In the genomic region with DNA sequence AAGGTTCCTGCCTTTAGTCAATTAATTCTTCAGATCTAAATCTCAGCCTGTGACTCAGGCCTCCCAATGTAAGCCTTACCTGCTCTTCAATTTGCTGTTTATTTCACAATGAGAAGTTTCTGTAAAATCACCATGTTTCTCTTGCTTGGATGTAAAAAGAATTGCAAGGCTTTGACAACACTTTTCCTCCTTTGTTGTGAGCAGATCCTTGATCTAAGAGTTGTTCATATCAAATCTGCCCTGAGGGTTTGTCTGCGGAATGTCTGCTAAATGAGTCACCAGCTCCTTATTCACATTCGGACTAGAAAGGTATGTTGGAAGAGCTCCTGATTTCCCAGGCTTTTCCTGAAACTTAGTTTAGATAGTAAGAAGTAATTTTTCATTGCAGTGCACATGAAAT, we compare ENCODE assay signal across 12 cellular contexts.
A peak's percentile ranks its signal among the peaks of the same experiment; 100 is the strongest.
DNase-seq lines count a peak whose midpoint lies in the region; ATAC-seq, FAIRE-seq and TF ChIP-seq lines count a peak whose summit lies in the region.
"Had no signal": no experiment of that assay in that cellular context is flagged by ENCODE, and none has a peak within 500 bp of the region (broad histone marks: within the 10 kb centered on the region; RNA-seq: fewer than 3 reads in every experiment).

No MANE protein-coding gene starts in this region.

- in situ Hi-C loops in Caki2 (cut with HindIII; ENCODE audit: low pct_unique_long_range_greater_than_20kb, low sequenced_read_pairs): no loop called here

- H3K27me3 ChIP-seq in H1 (replicated peaks in 1 of 4; ENCODE audit: control insufficient read depth in 3 of 4, extremely low read depth in 1 of 4, insufficient read depth in 3 of 4, low read length in 3 of 4): no peaks in the 10 kb centered on the region
- H3K27me3 ChIP-seq: dorsolateral prefrontal cortex had no signal

- no peak overlapping the region for H2BK12ac ChIP-seq in H1 (ENCODE audit: low read depth, low read length)

- no peaks in the 10 kb centered on the region for H4K20me1 ChIP-seq in H1 (replicated peaks in 1 of 2; ENCODE audit: control insufficient read depth in 1 of 2, insufficient read depth in 2 of 2, low read length in 2 of 2)

- no peak overlapping the region for H2BK120ac ChIP-seq in H1 (replicated peaks; ENCODE audit: low read depth, low read length)

- peak overlapping the region; percentile 70; the same call in 1 of the 2 replicates for H2AFZ ChIP-seq in H1 (ENCODE audit: low read length)

- H3K23ac ChIP-seq in H1 (ENCODE audit: insufficient read length): no peak overlapping the region

- no peak overlapping the region for H2BK15ac ChIP-seq in H1 (ENCODE audit: low read length)

- H3K4me3 ChIP-seq in H1 (ENCODE audit: extremely low read depth in 1 of 4, insufficient read depth in 2 of 4, low read depth in 3 of 4, low read length in 4 of 4) (no peak overlapping the region), mesodermal cell (ENCODE audit: extremely low read depth, insufficient read depth, low read length, poor library complexity, severe bottlenecking) (no peak overlapping the region)
- H3K4me3 ChIP-seq: dorsolateral prefrontal cortex had no signal

- no peak overlapping the region for H4K5ac ChIP-seq in H1 (ENCODE audit: insufficient read length, low read depth, low read length)

- POLR2A ChIA-PET in H1 (lab: Charles Lee; ENCODE audit: partially characterized antibody): interaction anchor here (1.0 kb wide), 1 partner anchor 77 kb away, joined by 3 read pairs; no protein-coding TSS in a partner anchor

- no peak overlapping the region for H3K4ac ChIP-seq in H1 (replicated peaks; ENCODE audit: insufficient read length, low read depth, low read length)

- no peaks in the 10 kb centered on the region; the same call in 1 of the 2 replicates for H3K23me2 ChIP-seq in H1 (ENCODE audit: low read depth, low read length)

- H3K18ac ChIP-seq in H1 (ENCODE audit: extremely low read depth, low read length): no peak overlapping the region

- no peak overlapping the region for H3K14ac ChIP-seq in H1 (ENCODE audit: insufficient read length)

- H3K36me3 ChIP-seq in H1 (ENCODE audit: control insufficient read depth in 2 of 4, insufficient read depth in 4 of 4, low read length in 3 of 4) (no peaks in the 10 kb centered on the region), mesodermal cell (ENCODE audit: control insufficient read depth, insufficient read depth, low read length) (no peaks in the 10 kb centered on the region)

- H4K91ac ChIP-seq in H1 (replicated peaks; ENCODE audit: insufficient read length, low read length): no peak overlapping the region

- no peak for ATAC-seq in GM19324 (IDR thresholded peaks at IDR 0.05; ENCODE audit: low FRiP score, unreplicated experiment)

- H2AK5ac ChIP-seq in H1 (ENCODE audit: low read depth, low read length): no peak overlapping the region

- H3K79me1 ChIP-seq in H1 (ENCODE audit: low read depth, low read length): no peaks in the 10 kb centered on the region

- peaks cover 0 to 2% (median under 1%) of the 10 kb centered on the region in 4 experiments; a peak in 3 of 7 replicates for H3K4me1 ChIP-seq in H1 (replicated peaks in 1 of 4; ENCODE audit: control insufficient read depth in 3 of 4, insufficient read depth in 4 of 4, low read length in 3 of 4)
- H3K4me1 ChIP-seq in mesodermal cell (ENCODE audit: control insufficient read depth, insufficient read depth, low read length, poor library complexity, severe bottlenecking): peaks cover 24% of the 10 kb centered on the region

- TF ChIP-seq POLR2A in H1 (IDR thresholded peaks at IDR 0.05; ENCODE audit: control extremely low read depth in 1 of 2, low read depth in 2 of 2, low read length in 2 of 2): no peak

- CTCF ChIA-PET in H1 (lab: Charles Lee; ENCODE audit: partially characterized antibody): interaction anchor here (1.8 kb wide), 1 partner anchor 9 kb away, joined by 4 read pairs; no protein-coding TSS in a partner anchor

- TF ChIP-seq CTCF in H1 (IDR thresholded peaks at IDR 0.05; ENCODE audit: control extremely low read depth in 1 of 3, insufficient read depth in 1 of 3, low read depth in 1 of 3, low read length in 3 of 3): no peak

- WGBS in H1 (ENCODE audit: extremely low coverage in 1 of 2, insufficient coverage in 1 of 2, insufficient read length in 1 of 2, insufficient replicate concordance in 2 of 2, low coverage in 1 of 2, low lambda C conversion rate in 2 of 2, missing lambda C conversion rate in 1 of 2), 2 experiments: 61% methylated on average over 2 of the region's 2 CpGs; no CpG with 5 or more reads in 1 of the 2 experiments
- no CpG with 5 or more reads among the region's 2 CpGs for WGBS in mesodermal cell (ENCODE audit: insufficient coverage in 2 of 2), 2 experiments

- H3K27ac ChIP-seq in H1 (ENCODE audit: low read depth, low read length): peak overlapping the region; percentile 3; the same call in 1 of the 2 replicates
- peak overlapping the region; percentile 89 for H3K27ac ChIP-seq in mesodermal cell (ENCODE audit: low read depth, low read length, severe bottlenecking)

- peak overlapping the region; percentile 61; the same call in 1 of the 2 replicates for H2BK5ac ChIP-seq in H1 (ENCODE audit: low read depth, low read length)

- TF ChIP-seq RAD21 in H1 (IDR thresholded peaks at IDR 0.05 in 1 of 2, conservative IDR thresholded peaks at IDR 0.05 in 1 of 2; ENCODE audit: low read depth in 2 of 2, low read length in 2 of 2): no peak

- H3K79me2 ChIP-seq in H1 (ENCODE audit: control insufficient read depth in 1 of 2, insufficient read depth in 2 of 2, low read length in 2 of 2): no peaks in the 10 kb centered on the region

- H3K9ac ChIP-seq in H1 (replicated peaks in 1 of 4; ENCODE audit: extremely low read depth in 1 of 4, low read depth in 3 of 4, low read length in 3 of 4): no peak overlapping the region

- H3K9me3 ChIP-seq in H1 (ENCODE audit: insufficient read depth in 2 of 2, low read depth in 1 of 2, low read length in 1 of 2) (no peaks in the 10 kb centered on the region), mesodermal cell (ENCODE audit: control insufficient read depth, low read length) (peaks cover 3% of the 10 kb centered on the region)

- no peak for TF ChIP-seq EP300 in H1 (IDR thresholded peaks at IDR 0.05; ENCODE audit: borderline replicate concordance in 1 of 2, low read depth in 2 of 2, low read length in 2 of 2)

- peak overlapping the region; percentile 29 to 38; a peak in 1 of 4 replicates for H3K4me2 ChIP-seq in H1 (ENCODE audit: insufficient read depth in 1 of 2, low read depth in 2 of 2, low read length in 2 of 2)

- no peak overlapping the region for H4K8ac ChIP-seq in H1 (ENCODE audit: extremely low read depth, insufficient read depth, low read length)

- no peak overlapping the region for H3K56ac ChIP-seq in H1 (replicated peaks; ENCODE audit: insufficient read length, low read depth, low read length)

- no peak overlapping the region; the same call in 1 of the 2 replicates for H2BK20ac ChIP-seq in H1 (ENCODE audit: low read length)

- FAIRE-seq in H1 (lab: Jason Lieb, UNC): peak; percentile 45

- DNase-seq in Caki2 (ENCODE audit: low read depth) (peak; percentile 65), NCI-H69 (lab: John Stamatoyannopoulos, UW) (peak; percentile 34), H1 (ENCODE audit: low read depth in 1 of 2, low spot score in 2 of 2) (peak in 1 of 2 experiments; percentile 58), NOMO-1 treated with dmso at 0.1 percent for 144 hours (lab: John Stamatoyannopoulos, UW; ENCODE audit: unreplicated experiment) (no peak), MV-4-11 (lab: John Stamatoyannopoulos, UW) (no peak)
- DNase-seq in stimulated activated naive CD4-positive, alpha-beta T cell (lab: John Stamatoyannopoulos, UW): no peak
- DNase-seq: CD4-positive, alpha-beta T cell; dorsolateral prefrontal cortex; NK-92 treated with Interleukin-12 subunit alpha and Interleukin-12 subunit beta, amount 100 ng/mL, for 24 hours; retina had no signal

TF ChIP-seq in H1, 55 proteins besides CTCF, POLR2A, EP300 and RAD21:
- TF ChIP-seq PHF8 (conservative IDR thresholded peaks at IDR 0.05; ENCODE audit: low read depth, low read length) (no peak), SIN3A (conservative IDR thresholded peaks at IDR 0.05 in 1 of 2, IDR thresholded peaks at IDR 0.05 in 1 of 2; ENCODE audit: low read depth in 1 of 2, low read length in 2 of 2) (no peak), SAP30 (IDR thresholded peaks at IDR 0.05; ENCODE audit: insufficient read depth, insufficient replicate concordance, low read length) (no peak), CREB1 (IDR thresholded peaks at IDR 0.05) (no peak), HDAC6 (IDR thresholded peaks at IDR 0.05; ENCODE audit: low read depth, low read length) (no peak), EGR1 (IDR thresholded peaks at IDR 0.05; ENCODE audit: borderline replicate concordance, low read depth, low read length) (no peak), JUN (IDR thresholded peaks at IDR 0.05; ENCODE audit: low read depth, low read length) (peak; percentile 54; the same call in 1 of the 2 replicates), BRCA1 (IDR thresholded peaks at IDR 0.05; ENCODE audit: low read depth, low read length) (no peak), BACH1 (IDR thresholded peaks at IDR 0.05; ENCODE audit: low read length) (no peak), EZH2 (IDR thresholded peaks at IDR 0.05; ENCODE audit: low read depth, low read length, severe bottlenecking) (no peak), JUND (IDR thresholded peaks at IDR 0.05; ENCODE audit: low read length) (peak; percentile 87)
TF ChIP-seq in H1: peak in this region for 2.

Comparison
In these comparisons a context has a peak if more than half of its experiments do, and no peak if none do; other contexts are left out.
1. DNase-seq: peak in Caki2 (single experiment) and NCI-H69 (single experiment); none in stimulated activated naive CD4-positive, alpha-beta T cell (0 of 6), NOMO-1 treated with dmso at 0.1 percent for 144 hours (single experiment) and MV-4-11 (single experiment).